3 cellular contexts compared by ENCODE assay signal in genomic region chr1:161610198-161610597, GRCh38. TPM values are rescaled to one million over a fixed set of nuclear protein-coding genes. Genes with fewer than 3 reads are reported as not detected.
"Had no signal": no experiment of that assay in that cellular context is flagged by ENCODE, and none has a peak within 500 bp of the region (broad histone marks: within the 10 kb centered on the region; RNA-seq: fewer than 3 reads in every experiment).

No MANE protein-coding gene starts in this region.

RNA-seq across cellular contexts. Expression of gene FCGR3B, which starts 20.8 kb away (rescaled TPM):
- total RNA-seq: fibroblast of villous mesenchyme; naive thymus-derived CD8-positive, alpha-beta T cell; osteocyte had no signal

RNA-seq across cellular contexts. Expression of gene FCGR2B, which starts 52.7 kb away (rescaled TPM):
- total RNA-seq: fibroblast of villous mesenchyme, osteocyte had no signal
